Comparison of ENCODE assay signal across 25 cellular contexts in genomic region chr4:6427439-6428090, GRCh38. TPM values are rescaled to one million over a fixed set of nuclear protein-coding genes. Genes with fewer than 3 reads are reported as not detected.
DNase-seq lines count a peak whose midpoint lies in the region; ATAC-seq and TF ChIP-seq lines count a peak whose summit lies in the region.
"Had no signal": no experiment of that assay in that cellular context is flagged by ENCODE, and none has a peak within 500 bp of the region (broad histone marks: within the 10 kb centered on the region; RNA-seq: fewer than 3 reads in every experiment).

No MANE protein-coding gene starts in this region.

- no peak overlapping the region for H3K4me2 ChIP-seq in Karpas-422 (ENCODE audit: low read depth, low read length, poor library complexity, severe bottlenecking)
- H3K4me2 ChIP-seq: BLaER1 had no signal

- H4K20me1 ChIP-seq in Karpas-422 (ENCODE audit: insufficient read depth, low read depth, low read length), result no peaks in the 10 kb centered on the region
- H4K20me1 ChIP-seq: BLaER1 had no signal

- H3K36me3 ChIP-seq in RWPE2 (ENCODE audit: low read depth) (no peaks in the 10 kb centered on the region), Karpas-422 (ENCODE audit: insufficient read depth, low read length) (no peaks in the 10 kb centered on the region)
- H3K36me3 ChIP-seq: adrenal gland, BLaER1, Peyer's patch, stomach, thyroid gland had no signal

- no peaks in the 10 kb centered on the region for H3K9me3 Mint-ChIP-seq in mesothelial cell of epicardium
- H3K9me3 Mint-ChIP-seq: activated B cell treated with CpG ODN at 0.5 μM for 24 hours had no signal

- H3K4me3 ChIP-seq in RWPE2 (ENCODE audit: severe bottlenecking) (no peak overlapping the region), Karpas-422 (ENCODE audit: low read length) (no peak overlapping the region)
- H3K4me3 ChIP-seq: adrenal gland, BLaER1, body of pancreas, Peyer's patch, stomach, thyroid gland had no signal

- H3K27me3 Mint-ChIP-seq in mesothelial cell of epicardium (ENCODE audit: low read depth), result peaks cover 58% of the 10 kb centered on the region
- H3K27me3 Mint-ChIP-seq: activated B cell treated with CpG ODN at 0.5 μM for 24 hours had no signal

- ATAC-seq in Right ventricle myocardium inferior (no peak), left ventricle myocardium superior (no peak), RWPE2 (ENCODE audit: low read depth) (peak; percentile 32; the same call in 1 of the 3 replicates)
- no peak for ATAC-seq in stimulated activated naive CD8-positive, alpha-beta T cell treated with anti-CD3 and anti-CD28 coated beads, Interleukin-15, Interleukin-2, amounts not matched to agents 100 U/mL and 50 U/mL, for 24 hours
- ATAC-seq: activated T-cell treated with anti-CD3 and anti-CD28 coated beads, Interleukin-2, amount 50 U/mL, for 4 hours; body of pancreas; naive thymus-derived CD4-positive, alpha-beta T cell had no signal

- TF ChIP-seq CTCF in RWPE2 (IDR thresholded peaks at IDR 0.05; ENCODE audit: poor library complexity, severe bottlenecking), result no peak
- no peak for TF ChIP-seq CTCF in mesothelial cell of epicardium (IDR thresholded peaks at IDR 0.05; ENCODE audit: unreplicated experiment)

- H3K27me3 ChIP-seq in RWPE2 (ENCODE audit: insufficient read depth, poor library complexity, severe bottlenecking) (no peaks in the 10 kb centered on the region), Karpas-422 (ENCODE audit: low read length) (no peaks in the 10 kb centered on the region)
- H3K27me3 ChIP-seq: adrenal gland, BLaER1, body of pancreas, Peyer's patch, thyroid gland had no signal

- H3K9me3 ChIP-seq in RWPE2 (ENCODE audit: severe bottlenecking) (no peaks in the 10 kb centered on the region), Karpas-422 (ENCODE audit: low read length) (no peaks in the 10 kb centered on the region)
- H3K9me3 ChIP-seq: adrenal gland, BLaER1, body of pancreas, Peyer's patch, thyroid gland had no signal

- H3K9ac ChIP-seq in Karpas-422 (ENCODE audit: low read length), result no peak overlapping the region
- H3K9ac ChIP-seq: BLaER1 had no signal

- H3K9me2 ChIP-seq in Karpas-422 (replicated peaks; ENCODE audit: insufficient read depth, low read length), result no peaks in the 10 kb centered on the region

- intact Hi-C loops in Right ventricle myocardium inferior (cut with DNase I), result no loop called here
- intact Hi-C loops in left ventricle myocardium superior (cut with micrococcal nuclease), result no loop called here

- H3K27ac ChIP-seq in RWPE2 (ENCODE audit: poor library complexity, severe bottlenecking) (no peak overlapping the region), Karpas-422 (ENCODE audit: low read length) (no peak overlapping the region)
- H3K27ac ChIP-seq: adrenal gland, BLaER1, body of pancreas, Peyer's patch, stomach, thyroid gland had no signal

- DNase-seq in Right ventricle myocardium inferior (ENCODE audit: missing footprints), result peak; percentile 30
- DNase-seq in left ventricle myocardium superior, result no peak
- no peak for DNase-seq in RWPE2 (ENCODE audit: low spot score)
- DNase-seq in iPS-NIHi11 (ENCODE audit: low spot score), result peak; percentile 60
- DNase-seq in mesothelial cell of epicardium (ENCODE audit: low spot score in 2 of 2, unreplicated experiment in 2 of 2), result no peak
- DNase-seq in Karpas-422, result no peak
- DNase-seq in NOMO-1 treated with DMSO at 0.1 percent for 48 hours (lab: John Stamatoyannopoulos, UW; ENCODE audit: unreplicated experiment), result no peak
- DNase-seq in stimulated activated naive CD8-positive, alpha-beta T cell treated with anti-CD3 and anti-CD28 coated beads, Interleukin-15, Interleukin-2, amounts not matched to agents 100 U/mL and 50 U/mL, for 24 hours, result no peak
- DNase-seq: ACHN; activated B cell treated with CpG ODN at 0.5 μM for 24 hours; activated CD4-positive, alpha-beta T cell treated with anti-CD3 and anti-CD28 coated beads, Interleukin-2, amount 50 U/mL, for 1 hour; activated naive CD4-positive, alpha-beta T cell; activated T-cell treated with anti-CD3 and anti-CD28 coated beads, Interleukin-2, amount 50 U/mL, for 4 hours; adrenal gland; body of pancreas; midbrain; naive thymus-derived CD4-positive, alpha-beta T cell; NCI-H1436; small intestine; stimulated activated CD4-positive, alpha-beta T cell treated with anti-CD3 and anti-CD28 coated beads, Interleukin-1b, Interleukin-23, amount 100 ng/mL, for 48 hours; stimulated activated CD8-positive, alpha-beta memory T cell treated with anti-CD3 and anti-CD28 coated beads, Interleukin-4, amount 100 ng/mL, for 48 hours; stomach; thyroid gland had no signal

- H3K79me2 ChIP-seq in Karpas-422 (ENCODE audit: low read length), result no peaks in the 10 kb centered on the region

- H3K4me1 Mint-ChIP-seq in mesothelial cell of epicardium, result no peaks in the 10 kb centered on the region
- H3K4me1 Mint-ChIP-seq: activated B cell treated with CpG ODN at 0.5 μM for 24 hours; naive thymus-derived CD4-positive, alpha-beta T cell had no signal

- H2AFZ ChIP-seq in Karpas-422 (ENCODE audit: low read length), result no peak overlapping the region

- H3K4me1 ChIP-seq in RWPE2 (ENCODE audit: insufficient read depth, poor library complexity, severe bottlenecking) (no peaks in the 10 kb centered on the region), Karpas-422 (ENCODE audit: low read length) (no peaks in the 10 kb centered on the region)
- H3K4me1 ChIP-seq: adrenal gland, body of pancreas, Peyer's patch, stomach, thyroid gland had no signal

- H3K4me3 Mint-ChIP-seq in mesothelial cell of epicardium, result no peak overlapping the region
- H3K4me3 Mint-ChIP-seq: activated B cell treated with CpG ODN at 0.5 μM for 24 hours; activated T-cell treated with anti-CD3 and anti-CD28 coated beads, Interleukin-2, amount 50 U/mL, for 4 hours; naive thymus-derived CD4-positive, alpha-beta T cell had no signal

- H3K36me3 Mint-ChIP-seq in mesothelial cell of epicardium, result no peaks in the 10 kb centered on the region
- H3K36me3 Mint-ChIP-seq: naive thymus-derived CD4-positive, alpha-beta T cell had no signal

- H3K27ac Mint-ChIP-seq in mesothelial cell of epicardium, result no peak overlapping the region
- H3K27ac Mint-ChIP-seq: activated B cell treated with CpG ODN at 0.5 μM for 24 hours; naive thymus-derived CD4-positive, alpha-beta T cell had no signal

RNA-seq across cellular contexts. Expression of gene PPP2R2C, which starts 44.8 kb away (rescaled TPM):
- total RNA-seq in Right ventricle myocardium inferior (12.3 TPM), left ventricle myocardium superior (8.6 TPM), mesothelial cell of epicardium (4.1 to 5.8 TPM (median 5.2 TPM) in 3 replicates)
- not detected in 2 replicates for total RNA-seq in Karpas-422 (2014; rRNA removed; shearing (Covaris generic); ENCODE audit: low replicate concordance)
- total RNA-seq: activated B cell treated with CpG ODN at 0.5 μM for 24 hours; activated T-cell treated with anti-CD3 and anti-CD28 coated beads, Interleukin-2, amount 50 U/mL, for 4 hours; naive thymus-derived CD4-positive, alpha-beta T cell had no signal

Comparison
In these comparisons a context has a peak if more than half of its experiments do, and no peak if none do; other contexts are left out.
1. DNase-seq: peak in Right ventricle myocardium inferior (single experiment) and iPS-NIHi11 (single experiment); none in left ventricle myocardium superior (single experiment), RWPE2 (single experiment), mesothelial cell of epicardium (0 of 2), Karpas-422 (single experiment), NOMO-1 treated with DMSO at 0.1 percent for 48 hours (single experiment) and stimulated activated naive CD8-positive, alpha-beta T cell treated with anti-CD3 and anti-CD28 coated beads, Interleukin-15, Interleukin-2, amounts not matched to agents 100 U/mL and 50 U/mL, for 24 hours (single experiment).